8 cellular contexts compared by ENCODE assay signal in genomic region chr7:108525327-108525984, GRCh38. TPM values are rescaled to one million over a fixed set of nuclear protein-coding genes. Genes with fewer than 3 reads are reported as not detected.
A peak's percentile ranks its signal among the peaks of the same experiment; 100 is the strongest.
DNase-seq lines count a peak whose midpoint lies in the region; ATAC-seq and TF ChIP-seq lines count a peak whose summit lies in the region.

No MANE protein-coding gene starts in this region.

- H3K4me1 Mint-ChIP-seq in activated CD4-positive, alpha-beta T cell treated with anti-CD3 and anti-CD28 coated beads for 36 hours, result peaks cover 41% of the 10 kb centered on the region

- H3K4me3 ChIP-seq in HUES64 (ENCODE audit: low read length) (peak overlapping the region; percentile 83), lower leg skin (ENCODE audit: low read depth, poor library complexity, severe bottlenecking) (peak overlapping the region; percentile 53), thymus (ENCODE audit: low read length) (peak overlapping the region; percentile 82)

- H3K27me3 Mint-ChIP-seq in activated CD4-positive, alpha-beta T cell treated with anti-CD3 and anti-CD28 coated beads for 36 hours, result peaks cover 1% of the 10 kb centered on the region

- no peaks in the 10 kb centered on the region for H3K9me3 Mint-ChIP-seq in activated CD4-positive, alpha-beta T cell treated with anti-CD3 and anti-CD28 coated beads for 36 hours (ENCODE audit: low read depth)

- H3K27ac Mint-ChIP-seq in activated CD4-positive, alpha-beta T cell treated with anti-CD3 and anti-CD28 coated beads for 36 hours, result peak overlapping the region; percentile 96

- H3K4me1 ChIP-seq in HUES64 (ENCODE audit: insufficient read depth, low read length), result peaks cover 37% of the 10 kb centered on the region
- H3K4me1 ChIP-seq in thymus (ENCODE audit: control insufficient read depth, insufficient read depth, low read length), result peaks cover 13% of the 10 kb centered on the region

- no peak for DNase-seq in activated CD4-positive, alpha-beta T cell treated with anti-CD3 and anti-CD28 coated beads for 36 hours
- DNase-seq in activated CD4-positive, alpha-beta T cell treated with anti-CD3 and anti-CD28 coated beads, Interleukin-2, amount 50 U/mL, for 1 hour, result no peak
- DNase-seq in RKO (ENCODE audit: low spot score) (peak; percentile 94), dedifferentiated amniotic fluid mesenchymal stem cell (ENCODE audit: extremely low spot score) (peak; percentile 53), lower leg skin (ENCODE audit: low spot score in 2 of 2) (no peak)

- H3K27me3 ChIP-seq in HUES64 (ENCODE audit: insufficient read depth, low read length) (no peaks in the 10 kb centered on the region), thymus (ENCODE audit: control insufficient read depth, insufficient read depth) (no peaks in the 10 kb centered on the region)

- no peak for TF ChIP-seq CTCF in lower leg skin (IDR thresholded peaks at IDR 0.05)

- POLR2A ChIA-PET in activated CD4-positive, alpha-beta T cell treated with anti-CD3 and anti-CD28 coated beads for 36 hours (lab: Charles Lee), result interaction anchor here (0.7 to 3.2 kb wide), 6 partner anchors 8 to 117 kb away, joined by 3 to 25 read pairs (median 4); partner anchors contain the start of genes DNAJB9 and THAP5

- H3K36me3 Mint-ChIP-seq in activated CD4-positive, alpha-beta T cell treated with anti-CD3 and anti-CD28 coated beads for 36 hours (ENCODE audit: low read depth), result peaks cover 7% of the 10 kb centered on the region

- peak overlapping the region; percentile 70 for H3K9ac ChIP-seq in HUES64 (ENCODE audit: low read depth, low read length)

- H3K27ac ChIP-seq in HUES64 (ENCODE audit: low read depth, low read length) (peak overlapping the region; percentile 95; the same call in 1 of the 2 replicates), thymus (ENCODE audit: low read depth) (peak overlapping the region; percentile 99)

- peak; percentile 52 for ATAC-seq in activated CD4-positive, alpha-beta T cell treated with anti-CD3 and anti-CD28 coated beads for 36 hours
- ATAC-seq in GM21786 (IDR thresholded peaks at IDR 0.05; ENCODE audit: unreplicated experiment), result peak; percentile 50

- H3K9me3 ChIP-seq in HUES64 (ENCODE audit: insufficient read depth, low read depth, low read length) (no peaks in the 10 kb centered on the region), thymus (ENCODE audit: control insufficient read depth) (no peaks in the 10 kb centered on the region)

- TF ChIP-seq POLR2A in lower leg skin (IDR thresholded peaks at IDR 0.05), result no peak

- peak overlapping the region; percentile 91 for H3K4me3 Mint-ChIP-seq in activated CD4-positive, alpha-beta T cell treated with anti-CD3 and anti-CD28 coated beads for 36 hours

- CTCF ChIA-PET in activated CD4-positive, alpha-beta T cell treated with anti-CD3 and anti-CD28 coated beads for 36 hours (lab: Charles Lee), result interaction anchor here (0.6 to 2.2 kb wide), 7 partner anchors 8 to 1627 kb away, joined by 3 to 11 read pairs (median 3); partner anchors contain the start of genes DNAJB9 and THAP5

- H3K36me3 ChIP-seq in HUES64 (ENCODE audit: insufficient read depth, low read length) (no peaks in the 10 kb centered on the region), thymus (ENCODE audit: control insufficient read depth, insufficient read depth) (no peaks in the 10 kb centered on the region)

- intact Hi-C loops in activated CD4-positive, alpha-beta T cell treated with anti-CD3 and anti-CD28 coated beads for 36 hours (cut with DNase I, micrococcal nuclease), result loop anchor here in 1 of 2 experiments (5.0 kb wide), 1 partner anchor 963 kb away; the partner anchor contains the start of genes COG5 and DUS4L
- intact Hi-C loops in lower leg skin (cut with DNase I; ENCODE audit: low total_unique reads), result no loop called here

- under 1% methylated on average over 22 of the region's 22 CpGs for whole genome bisulfite sequencing in HUES64
- 0 to 2% methylated on average over 22 of the region's 22 CpGs for WGBS in lower leg skin, 2 donors
- WGBS in thymus, result under 1% methylated on average over 22 of the region's 22 CpGs

RNA-seq across cellular contexts. Expression of gene PNPLA8, which starts 0.5 kb away (rescaled TPM):
- 10 to 100 TPM; 14.2 to 18.4 TPM for total RNA-seq in activated CD4-positive, alpha-beta T cell treated with anti-CD3 and anti-CD28 coated beads for 36 hours
- polyA plus RNA-seq in HUES64 (2013, experiment 1 of 2), result 11.1 TPM
- polyA plus RNA-seq in HUES64 (2013, experiment 2 of 2), result 13.4 TPM
- total RNA-seq in lower leg skin, result 10 to 100 TPM; 25.6 to 37.1 (median 33.3) TPM
- polyA plus RNA-seq in thymus, result 28.2 TPM

RNA-seq across cellular contexts. Expression of gene THAP5, which starts 44.0 kb away (rescaled TPM):
- 10 to 100 TPM; 30.1 to 43.4 TPM for total RNA-seq in activated CD4-positive, alpha-beta T cell treated with anti-CD3 and anti-CD28 coated beads for 36 hours
- polyA plus RNA-seq in HUES64 (2013, experiment 1 of 2), result 17.7 TPM
- 17.1 TPM for polyA plus RNA-seq in HUES64 (2013, experiment 2 of 2)
- total RNA-seq in lower leg skin, result 10 to 100 TPM; 16.8 to 31.3 (median 20.3) TPM
- 16.2 TPM for polyA plus RNA-seq in thymus

RNA-seq across cellular contexts. Expression of gene DNAJB9, which starts 44.2 kb away (rescaled TPM):
- 1 to 10 TPM; 8.3 to 8.4 TPM for total RNA-seq in activated CD4-positive, alpha-beta T cell treated with anti-CD3 and anti-CD28 coated beads for 36 hours
- 8.4 TPM for polyA plus RNA-seq in HUES64 (2013, experiment 1 of 2)
- 8.7 TPM for polyA plus RNA-seq in HUES64 (2013, experiment 2 of 2)
- 10 to 100 TPM; 13.2 to 41.9 (median 29.7) TPM for total RNA-seq in lower leg skin
- polyA plus RNA-seq in thymus, result 13.9 TPM

Comparison
In these comparisons a context has a peak if more than half of its experiments do, and no peak if none do; other contexts are left out.
1. DNase-seq: peak in RKO (single experiment) and dedifferentiated amniotic fluid mesenchymal stem cell (single experiment); none in activated CD4-positive, alpha-beta T cell treated with anti-CD3 and anti-CD28 coated beads for 36 hours (single experiment), activated CD4-positive, alpha-beta T cell treated with anti-CD3 and anti-CD28 coated beads, Interleukin-2, amount 50 U/mL, for 1 hour (single experiment) and lower leg skin (0 of 2).
2. Peak in every context shown above with its lines, with median percentiles within 50 percentile points of each other: H3K4me3 ChIP-seq.